In genomic region chr9:131578016-131578415, GRCh38 we compare ENCODE assay signal across 1 cellular context.
TF ChIP-seq lines count a peak whose summit lies in the region.

No MANE protein-coding gene starts in this region.

TF ChIP-seq in WTC11, 78 proteins besides CTCF, POLR2A, EP300 and RAD21 (continued from another document):
- TF ChIP-seq, protein P1, sequence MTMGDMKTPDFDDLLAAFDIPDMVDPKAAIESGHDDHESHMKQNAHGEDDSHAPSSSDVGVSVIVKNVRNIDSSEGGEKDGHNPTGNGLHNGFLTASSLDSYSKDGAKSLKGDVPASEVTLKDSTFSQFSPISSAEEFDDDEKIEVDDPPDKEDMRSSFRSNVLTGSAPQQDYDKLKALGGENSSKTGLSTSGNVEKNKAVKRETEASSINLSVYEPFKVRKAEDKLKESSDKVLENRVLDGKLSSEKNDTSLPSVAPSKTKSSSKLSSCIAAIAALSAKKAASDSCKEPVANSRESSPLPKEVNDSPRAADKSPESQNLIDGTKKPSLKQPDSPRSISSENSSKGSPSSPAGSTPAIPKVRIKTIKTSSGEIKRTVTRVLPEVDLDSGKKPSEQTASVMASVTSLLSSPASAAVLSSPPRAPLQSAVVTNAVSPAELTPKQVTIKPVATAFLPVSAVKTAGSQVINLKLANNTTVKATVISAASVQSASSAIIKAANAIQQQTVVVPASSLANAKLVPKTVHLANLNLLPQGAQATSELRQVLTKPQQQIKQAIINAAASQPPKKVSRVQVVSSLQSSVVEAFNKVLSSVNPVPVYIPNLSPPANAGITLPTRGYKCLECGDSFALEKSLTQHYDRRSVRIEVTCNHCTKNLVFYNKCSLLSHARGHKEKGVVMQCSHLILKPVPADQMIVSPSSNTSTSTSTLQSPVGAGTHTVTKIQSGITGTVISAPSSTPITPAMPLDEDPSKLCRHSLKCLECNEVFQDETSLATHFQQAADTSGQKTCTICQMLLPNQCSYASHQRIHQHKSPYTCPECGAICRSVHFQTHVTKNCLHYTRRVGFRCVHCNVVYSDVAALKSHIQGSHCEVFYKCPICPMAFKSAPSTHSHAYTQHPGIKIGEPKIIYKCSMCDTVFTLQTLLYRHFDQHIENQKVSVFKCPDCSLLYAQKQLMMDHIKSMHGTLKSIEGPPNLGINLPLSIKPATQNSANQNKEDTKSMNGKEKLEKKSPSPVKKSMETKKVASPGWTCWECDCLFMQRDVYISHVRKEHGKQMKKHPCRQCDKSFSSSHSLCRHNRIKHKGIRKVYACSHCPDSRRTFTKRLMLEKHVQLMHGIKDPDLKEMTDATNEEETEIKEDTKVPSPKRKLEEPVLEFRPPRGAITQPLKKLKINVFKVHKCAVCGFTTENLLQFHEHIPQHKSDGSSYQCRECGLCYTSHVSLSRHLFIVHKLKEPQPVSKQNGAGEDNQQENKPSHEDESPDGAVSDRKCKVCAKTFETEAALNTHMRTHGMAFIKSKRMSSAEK (CRISPR knock-in tag; IDR thresholded peaks at IDR 0.05; ENCODE audit: borderline replicate concordance): no peak
- TF ChIP-seq CDX4 (CRISPR knock-in tag; IDR thresholded peaks at IDR 0.05; ENCODE audit: borderline replicate concordance): no peak
